ENCODE assay signal across 1 cellular context in genomic region chr12:53324113-53324778, GRCh38.
TF ChIP-seq lines count a peak whose summit lies in the region.

No MANE protein-coding gene starts in this region.

TF ChIP-seq in K562, 482 proteins besides CTCF, POLR2A, EP300 and RAD21 (continued from another document):
- TF ChIP-seq, protein P1, sequence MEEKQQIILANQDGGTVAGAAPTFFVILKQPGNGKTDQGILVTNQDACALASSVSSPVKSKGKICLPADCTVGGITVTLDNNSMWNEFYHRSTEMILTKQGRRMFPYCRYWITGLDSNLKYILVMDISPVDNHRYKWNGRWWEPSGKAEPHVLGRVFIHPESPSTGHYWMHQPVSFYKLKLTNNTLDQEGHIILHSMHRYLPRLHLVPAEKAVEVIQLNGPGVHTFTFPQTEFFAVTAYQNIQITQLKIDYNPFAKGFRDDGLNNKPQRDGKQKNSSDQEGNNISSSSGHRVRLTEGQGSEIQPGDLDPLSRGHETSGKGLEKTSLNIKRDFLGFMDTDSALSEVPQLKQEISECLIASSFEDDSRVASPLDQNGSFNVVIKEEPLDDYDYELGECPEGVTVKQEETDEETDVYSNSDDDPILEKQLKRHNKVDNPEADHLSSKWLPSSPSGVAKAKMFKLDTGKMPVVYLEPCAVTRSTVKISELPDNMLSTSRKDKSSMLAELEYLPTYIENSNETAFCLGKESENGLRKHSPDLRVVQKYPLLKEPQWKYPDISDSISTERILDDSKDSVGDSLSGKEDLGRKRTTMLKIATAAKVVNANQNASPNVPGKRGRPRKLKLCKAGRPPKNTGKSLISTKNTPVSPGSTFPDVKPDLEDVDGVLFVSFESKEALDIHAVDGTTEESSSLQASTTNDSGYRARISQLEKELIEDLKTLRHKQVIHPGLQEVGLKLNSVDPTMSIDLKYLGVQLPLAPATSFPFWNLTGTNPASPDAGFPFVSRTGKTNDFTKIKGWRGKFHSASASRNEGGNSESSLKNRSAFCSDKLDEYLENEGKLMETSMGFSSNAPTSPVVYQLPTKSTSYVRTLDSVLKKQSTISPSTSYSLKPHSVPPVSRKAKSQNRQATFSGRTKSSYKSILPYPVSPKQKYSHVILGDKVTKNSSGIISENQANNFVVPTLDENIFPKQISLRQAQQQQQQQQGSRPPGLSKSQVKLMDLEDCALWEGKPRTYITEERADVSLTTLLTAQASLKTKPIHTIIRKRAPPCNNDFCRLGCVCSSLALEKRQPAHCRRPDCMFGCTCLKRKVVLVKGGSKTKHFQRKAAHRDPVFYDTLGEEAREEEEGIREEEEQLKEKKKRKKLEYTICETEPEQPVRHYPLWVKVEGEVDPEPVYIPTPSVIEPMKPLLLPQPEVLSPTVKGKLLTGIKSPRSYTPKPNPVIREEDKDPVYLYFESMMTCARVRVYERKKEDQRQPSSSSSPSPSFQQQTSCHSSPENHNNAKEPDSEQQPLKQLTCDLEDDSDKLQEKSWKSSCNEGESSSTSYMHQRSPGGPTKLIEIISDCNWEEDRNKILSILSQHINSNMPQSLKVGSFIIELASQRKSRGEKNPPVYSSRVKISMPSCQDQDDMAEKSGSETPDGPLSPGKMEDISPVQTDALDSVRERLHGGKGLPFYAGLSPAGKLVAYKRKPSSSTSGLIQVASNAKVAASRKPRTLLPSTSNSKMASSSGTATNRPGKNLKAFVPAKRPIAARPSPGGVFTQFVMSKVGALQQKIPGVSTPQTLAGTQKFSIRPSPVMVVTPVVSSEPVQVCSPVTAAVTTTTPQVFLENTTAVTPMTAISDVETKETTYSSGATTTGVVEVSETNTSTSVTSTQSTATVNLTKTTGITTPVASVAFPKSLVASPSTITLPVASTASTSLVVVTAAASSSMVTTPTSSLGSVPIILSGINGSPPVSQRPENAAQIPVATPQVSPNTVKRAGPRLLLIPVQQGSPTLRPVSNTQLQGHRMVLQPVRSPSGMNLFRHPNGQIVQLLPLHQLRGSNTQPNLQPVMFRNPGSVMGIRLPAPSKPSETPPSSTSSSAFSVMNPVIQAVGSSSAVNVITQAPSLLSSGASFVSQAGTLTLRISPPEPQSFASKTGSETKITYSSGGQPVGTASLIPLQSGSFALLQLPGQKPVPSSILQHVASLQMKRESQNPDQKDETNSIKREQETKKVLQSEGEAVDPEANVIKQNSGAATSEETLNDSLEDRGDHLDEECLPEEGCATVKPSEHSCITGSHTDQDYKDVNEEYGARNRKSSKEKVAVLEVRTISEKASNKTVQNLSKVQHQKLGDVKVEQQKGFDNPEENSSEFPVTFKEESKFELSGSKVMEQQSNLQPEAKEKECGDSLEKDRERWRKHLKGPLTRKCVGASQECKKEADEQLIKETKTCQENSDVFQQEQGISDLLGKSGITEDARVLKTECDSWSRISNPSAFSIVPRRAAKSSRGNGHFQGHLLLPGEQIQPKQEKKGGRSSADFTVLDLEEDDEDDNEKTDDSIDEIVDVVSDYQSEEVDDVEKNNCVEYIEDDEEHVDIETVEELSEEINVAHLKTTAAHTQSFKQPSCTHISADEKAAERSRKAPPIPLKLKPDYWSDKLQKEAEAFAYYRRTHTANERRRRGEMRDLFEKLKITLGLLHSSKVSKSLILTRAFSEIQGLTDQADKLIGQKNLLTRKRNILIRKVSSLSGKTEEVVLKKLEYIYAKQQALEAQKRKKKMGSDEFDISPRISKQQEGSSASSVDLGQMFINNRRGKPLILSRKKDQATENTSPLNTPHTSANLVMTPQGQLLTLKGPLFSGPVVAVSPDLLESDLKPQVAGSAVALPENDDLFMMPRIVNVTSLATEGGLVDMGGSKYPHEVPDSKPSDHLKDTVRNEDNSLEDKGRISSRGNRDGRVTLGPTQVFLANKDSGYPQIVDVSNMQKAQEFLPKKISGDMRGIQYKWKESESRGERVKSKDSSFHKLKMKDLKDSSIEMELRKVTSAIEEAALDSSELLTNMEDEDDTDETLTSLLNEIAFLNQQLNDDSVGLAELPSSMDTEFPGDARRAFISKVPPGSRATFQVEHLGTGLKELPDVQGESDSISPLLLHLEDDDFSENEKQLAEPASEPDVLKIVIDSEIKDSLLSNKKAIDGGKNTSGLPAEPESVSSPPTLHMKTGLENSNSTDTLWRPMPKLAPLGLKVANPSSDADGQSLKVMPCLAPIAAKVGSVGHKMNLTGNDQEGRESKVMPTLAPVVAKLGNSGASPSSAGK (IDR thresholded peaks at IDR 0.05), result peak; percentile 64
- TF ChIP-seq NR2F6 (CRISPR knock-in tag; IDR thresholded peaks at IDR 0.05) (no peak), PTRF (tag; IDR thresholded peaks at IDR 0.05) (no peak), DPF2 (IDR thresholded peaks at IDR 0.05) (peak; percentile 40; the same call in 1 of the 2 replicates), SPI1 (IDR thresholded peaks at IDR 0.05; ENCODE audit: borderline replicate concordance, low read depth, low read length) (peak; percentile 99), NRF1 (conservative IDR thresholded peaks at IDR 0.05 in 1 of 2, IDR thresholded peaks at IDR 0.05 in 1 of 2) (peak; percentile 54 to 65), ZNF583 (CRISPR knock-in tag; IDR thresholded peaks at IDR 0.05) (no peak), GTF2E2 (tag; IDR thresholded peaks at IDR 0.05) (0 out of 2 replicates have a peak, but pooled peaks have one; percentile 67), PPARD (CRISPR knock-in tag; IDR thresholded peaks at IDR 0.05) (no peak), ETV1 (tag; conservative IDR thresholded peaks at IDR 0.05; ENCODE audit: low read depth) (peak; percentile 20; the same call in 1 of the 2 replicates), YY1 (IDR thresholded peaks at IDR 0.05; ENCODE audit: borderline replicate concordance in 1 of 3, control insufficient read depth in 1 of 3, extremely low read depth in 1 of 3, insufficient read depth in 3 of 3, insufficient read length in 1 of 3, insufficient replicate concordance in 2 of 3, low read depth in 1 of 3, low read length in 2 of 3) (peak in 1 of 3 experiments; percentile 16), HNRNPLL (IDR thresholded peaks at IDR 0.05; ENCODE audit: low read depth, low read length, poor library complexity, severe bottlenecking) (peak; percentile 67), ZNF695 (CRISPR knock-in tag; IDR thresholded peaks at IDR 0.05) (no peak), POU5F1 (IDR thresholded peaks at IDR 0.05; ENCODE audit: borderline replicate concordance, low read depth, low read length, partially characterized antibody) (no peak), BRD9 (IDR thresholded peaks at IDR 0.05; ENCODE audit: low read depth, partially characterized antibody) (peak; percentile 6), NFRKB (IDR thresholded peaks at IDR 0.05; ENCODE audit: low read depth) (0 out of 2 replicates have a peak, but pooled peaks have one; percentile 37), HNRNPUL1 (IDR thresholded peaks at IDR 0.05; ENCODE audit: low read length) (no peak), USF1 (CRISPR knock-in tag; IDR thresholded peaks at IDR 0.05) (peak; percentile 26; the same call in 1 of the 2 replicates)
- TF ChIP-seq, protein P2, sequence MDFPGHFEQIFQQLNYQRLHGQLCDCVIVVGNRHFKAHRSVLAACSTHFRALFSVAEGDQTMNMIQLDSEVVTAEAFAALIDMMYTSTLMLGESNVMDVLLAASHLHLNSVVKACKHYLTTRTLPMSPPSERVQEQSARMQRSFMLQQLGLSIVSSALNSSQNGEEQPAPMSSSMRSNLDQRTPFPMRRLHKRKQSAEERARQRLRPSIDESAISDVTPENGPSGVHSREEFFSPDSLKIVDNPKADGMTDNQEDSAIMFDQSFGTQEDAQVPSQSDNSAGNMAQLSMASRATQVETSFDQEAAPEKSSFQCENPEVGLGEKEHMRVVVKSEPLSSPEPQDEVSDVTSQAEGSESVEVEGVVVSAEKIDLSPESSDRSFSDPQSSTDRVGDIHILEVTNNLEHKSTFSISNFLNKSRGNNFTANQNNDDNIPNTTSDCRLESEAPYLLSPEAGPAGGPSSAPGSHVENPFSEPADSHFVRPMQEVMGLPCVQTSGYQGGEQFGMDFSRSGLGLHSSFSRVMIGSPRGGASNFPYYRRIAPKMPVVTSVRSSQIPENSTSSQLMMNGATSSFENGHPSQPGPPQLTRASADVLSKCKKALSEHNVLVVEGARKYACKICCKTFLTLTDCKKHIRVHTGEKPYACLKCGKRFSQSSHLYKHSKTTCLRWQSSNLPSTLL (IDR thresholded peaks at IDR 0.05), result 0 out of 2 replicates have a peak, but pooled peaks have one; percentile 35
- TF ChIP-seq, protein P3, sequence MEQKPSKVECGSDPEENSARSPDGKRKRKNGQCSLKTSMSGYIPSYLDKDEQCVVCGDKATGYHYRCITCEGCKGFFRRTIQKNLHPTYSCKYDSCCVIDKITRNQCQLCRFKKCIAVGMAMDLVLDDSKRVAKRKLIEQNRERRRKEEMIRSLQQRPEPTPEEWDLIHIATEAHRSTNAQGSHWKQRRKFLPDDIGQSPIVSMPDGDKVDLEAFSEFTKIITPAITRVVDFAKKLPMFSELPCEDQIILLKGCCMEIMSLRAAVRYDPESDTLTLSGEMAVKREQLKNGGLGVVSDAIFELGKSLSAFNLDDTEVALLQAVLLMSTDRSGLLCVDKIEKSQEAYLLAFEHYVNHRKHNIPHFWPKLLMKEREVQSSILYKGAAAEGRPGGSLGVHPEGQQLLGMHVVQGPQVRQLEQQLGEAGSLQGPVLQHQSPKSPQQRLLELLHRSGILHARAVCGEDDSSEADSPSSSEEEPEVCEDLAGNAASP (IDR thresholded peaks at IDR 0.05), result no peak
